ENCODE assay signal across 1 cellular context in the genomic region with DNA sequence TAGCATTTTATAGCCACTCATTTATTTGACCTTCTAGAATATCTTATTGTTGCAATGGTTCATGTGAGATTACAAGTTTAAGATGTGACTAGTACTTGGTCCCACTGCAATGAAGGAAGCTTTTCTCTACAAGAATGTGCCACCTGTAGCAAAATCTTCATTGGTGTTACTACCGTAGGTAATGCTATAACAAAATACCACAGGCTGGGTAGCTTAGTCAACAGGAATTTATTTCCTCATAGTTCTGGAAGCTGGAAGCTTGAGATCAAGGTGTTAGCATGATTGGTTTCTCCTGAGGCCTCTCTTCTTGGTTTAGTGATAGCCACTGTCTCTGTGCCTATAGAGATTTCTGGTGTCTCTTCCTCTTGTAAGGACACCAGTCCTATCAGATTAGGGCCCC.
TF ChIP-seq lines count a peak whose summit lies in the region.

No MANE protein-coding gene starts in this region.

TF ChIP-seq in GM23338, 12 proteins besides CTCF, POLR2A, EP300 and RAD21 (continued from another document):
- TF ChIP-seq ZNF462 (CRISPR knock-in tag; IDR thresholded peaks at IDR 0.05) = no peak
- TF ChIP-seq, protein P1, sequence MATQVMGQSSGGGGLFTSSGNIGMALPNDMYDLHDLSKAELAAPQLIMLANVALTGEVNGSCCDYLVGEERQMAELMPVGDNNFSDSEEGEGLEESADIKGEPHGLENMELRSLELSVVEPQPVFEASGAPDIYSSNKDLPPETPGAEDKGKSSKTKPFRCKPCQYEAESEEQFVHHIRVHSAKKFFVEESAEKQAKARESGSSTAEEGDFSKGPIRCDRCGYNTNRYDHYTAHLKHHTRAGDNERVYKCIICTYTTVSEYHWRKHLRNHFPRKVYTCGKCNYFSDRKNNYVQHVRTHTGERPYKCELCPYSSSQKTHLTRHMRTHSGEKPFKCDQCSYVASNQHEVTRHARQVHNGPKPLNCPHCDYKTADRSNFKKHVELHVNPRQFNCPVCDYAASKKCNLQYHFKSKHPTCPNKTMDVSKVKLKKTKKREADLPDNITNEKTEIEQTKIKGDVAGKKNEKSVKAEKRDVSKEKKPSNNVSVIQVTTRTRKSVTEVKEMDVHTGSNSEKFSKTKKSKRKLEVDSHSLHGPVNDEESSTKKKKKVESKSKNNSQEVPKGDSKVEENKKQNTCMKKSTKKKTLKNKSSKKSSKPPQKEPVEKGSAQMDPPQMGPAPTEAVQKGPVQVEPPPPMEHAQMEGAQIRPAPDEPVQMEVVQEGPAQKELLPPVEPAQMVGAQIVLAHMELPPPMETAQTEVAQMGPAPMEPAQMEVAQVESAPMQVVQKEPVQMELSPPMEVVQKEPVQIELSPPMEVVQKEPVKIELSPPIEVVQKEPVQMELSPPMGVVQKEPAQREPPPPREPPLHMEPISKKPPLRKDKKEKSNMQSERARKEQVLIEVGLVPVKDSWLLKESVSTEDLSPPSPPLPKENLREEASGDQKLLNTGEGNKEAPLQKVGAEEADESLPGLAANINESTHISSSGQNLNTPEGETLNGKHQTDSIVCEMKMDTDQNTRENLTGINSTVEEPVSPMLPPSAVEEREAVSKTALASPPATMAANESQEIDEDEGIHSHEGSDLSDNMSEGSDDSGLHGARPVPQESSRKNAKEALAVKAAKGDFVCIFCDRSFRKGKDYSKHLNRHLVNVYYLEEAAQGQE (IDR thresholded peaks at IDR 0.05; ENCODE audit: unreplicated experiment) = no peak
- TF ChIP-seq STAT1 (IDR thresholded peaks at IDR 0.05; ENCODE audit: unreplicated experiment) = no peak
- TF ChIP-seq CREB1 (CRISPR knock-in tag; IDR thresholded peaks at IDR 0.05; ENCODE audit: low read depth) = no peak
- no peak for TF ChIP-seq POLR2AphosphoS5 (IDR thresholded peaks at IDR 0.05; ENCODE audit: low read depth)
- no peak for TF ChIP-seq NANOG (IDR thresholded peaks at IDR 0.05; ENCODE audit: borderline replicate concordance)
- no peak for TF ChIP-seq EZH2phosphoT487 (IDR thresholded peaks at IDR 0.05; ENCODE audit: unreplicated experiment)
- TF ChIP-seq ZNF114 (CRISPR knock-in tag; IDR thresholded peaks at IDR 0.05) = no peak
- no peak for TF ChIP-seq JUNB (IDR thresholded peaks at IDR 0.05; ENCODE audit: unreplicated experiment)
- TF ChIP-seq ETS1 (IDR thresholded peaks at IDR 0.05) = no peak
